In genomic region chr17:2150871-2151270, GRCh38 we compare ENCODE assay signal across 16 cellular contexts.
"Had no signal": no experiment of that assay in that cellular context is flagged by ENCODE, and none has a peak within 500 bp of the region (broad histone marks: within the 10 kb centered on the region; RNA-seq: fewer than 3 reads in every experiment).

No MANE protein-coding gene starts in this region.

- H3K4me1 Mint-ChIP-seq: activated CD4-positive, alpha-beta T cell treated with anti-CD3 and anti-CD28 coated beads for 36 hours had no signal

- H3K9me3 Mint-ChIP-seq: activated CD4-positive, alpha-beta memory T cell treated with anti-CD3 and anti-CD28 coated beads for 36 hours; activated naive CD4-positive, alpha-beta T cell treated with anti-CD3 and anti-CD28 coated beads, Interleukin-2, amount 50 U/mL, for 72 hours; activated T-cell treated with anti-CD3 and anti-CD28 coated beads, Interleukin-2, amount 50 U/mL, for 4 hours; naive thymus-derived CD4-positive, alpha-beta T cell; stimulated activated naive CD8-positive, alpha-beta T cell treated with anti-CD3 and anti-CD28 coated beads, Interleukin-15, Interleukin-2, amounts not matched to agents 100 ng/mL and 50 ng/mL, for 24 hours had no signal

- DNase-seq: activated CD4-positive, alpha-beta memory T cell treated with anti-CD3 and anti-CD28 coated beads for 36 hours; activated CD4-positive, alpha-beta T cell treated with anti-CD3 and anti-CD28 coated beads for 36 hours; activated gamma-delta T cell; activated T-cell treated with anti-CD3 and anti-CD28 coated beads, Interleukin-2, amount 50 U/mL, for 4 hours; amygdala; body of pancreas; caudate nucleus; cortex of kidney; effector CD4-positive, alpha-beta T cell; mammary epithelial cell; mucosa of descending colon; naive thymus-derived CD4-positive, alpha-beta T cell had no signal

- H3K27ac Mint-ChIP-seq: activated CD4-positive, alpha-beta memory T cell treated with anti-CD3 and anti-CD28 coated beads for 36 hours; activated CD4-positive, alpha-beta T cell treated with anti-CD3 and anti-CD28 coated beads for 36 hours; activated naive CD4-positive, alpha-beta T cell treated with anti-CD3 and anti-CD28 coated beads, Interleukin-2, amount 50 U/mL, for 72 hours; stimulated activated naive CD8-positive, alpha-beta T cell treated with anti-CD3 and anti-CD28 coated beads, Interleukin-15, Interleukin-2, amounts not matched to agents 100 ng/mL and 50 ng/mL, for 24 hours had no signal

- H3K4me3 Mint-ChIP-seq: activated CD4-positive, alpha-beta memory T cell treated with anti-CD3 and anti-CD28 coated beads for 36 hours; activated CD4-positive, alpha-beta T cell treated with anti-CD3 and anti-CD28 coated beads for 36 hours; activated T-cell treated with anti-CD3 and anti-CD28 coated beads, Interleukin-2, amount 50 U/mL, for 4 hours; naive thymus-derived CD4-positive, alpha-beta T cell; stimulated activated naive CD8-positive, alpha-beta T cell treated with anti-CD3 and anti-CD28 coated beads, Interleukin-15, Interleukin-2, amounts not matched to agents 100 ng/mL and 50 ng/mL, for 24 hours had no signal

- ATAC-seq: activated CD4-positive, alpha-beta T cell treated with anti-CD3 and anti-CD28 coated beads for 36 hours; activated naive CD4-positive, alpha-beta T cell treated with anti-CD3 and anti-CD28 coated beads, Interleukin-2, amount 50 U/mL, for 72 hours; activated T-cell treated with anti-CD3 and anti-CD28 coated beads, Interleukin-2, amount 50 U/mL, for 4 hours; body of pancreas; mucosa of descending colon; naive thymus-derived CD4-positive, alpha-beta T cell; pancreas; sciatic nerve had no signal

- H3K27me3 Mint-ChIP-seq: activated CD4-positive, alpha-beta memory T cell treated with anti-CD3 and anti-CD28 coated beads for 36 hours; activated CD4-positive, alpha-beta T cell treated with anti-CD3 and anti-CD28 coated beads for 36 hours; naive thymus-derived CD4-positive, alpha-beta T cell; stimulated activated naive CD8-positive, alpha-beta T cell treated with anti-CD3 and anti-CD28 coated beads, Interleukin-15, Interleukin-2, amounts not matched to agents 100 ng/mL and 50 ng/mL, for 24 hours had no signal
